In the genomic region with DNA sequence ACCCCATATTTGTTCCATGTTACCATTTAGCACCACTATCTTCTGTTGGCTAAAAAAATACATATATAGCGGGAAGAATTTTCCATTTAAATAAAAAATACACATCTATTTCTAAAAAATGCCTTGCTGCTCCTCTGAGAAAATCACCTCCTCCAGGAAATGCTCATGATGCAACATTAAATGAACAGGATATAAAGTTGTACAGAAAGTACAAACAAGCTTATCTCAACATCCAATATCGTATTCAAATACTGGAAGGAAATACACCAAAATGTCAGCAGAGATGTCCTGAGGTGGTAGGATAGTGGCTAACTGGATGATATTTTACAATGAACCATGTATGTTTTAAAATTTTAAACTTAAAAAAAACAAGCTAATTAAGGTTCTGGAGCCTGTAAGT, we compare ENCODE assay signal across 17 cellular contexts. TPM values are rescaled to one million over a fixed set of nuclear protein-coding genes. Genes with fewer than 3 reads are reported as not detected.
DNase-seq lines count a peak whose midpoint lies in the region; ATAC-seq and TF ChIP-seq lines count a peak whose summit lies in the region.
"Had no signal": no experiment of that assay in that cellular context is flagged by ENCODE, and none has a peak within 500 bp of the region (broad histone marks: within the 10 kb centered on the region; RNA-seq: fewer than 3 reads in every experiment).

No MANE protein-coding gene starts in this region.

- no peaks in the 10 kb centered on the region for H3K9me3 Mint-ChIP-seq in activated CD4-positive, alpha-beta T cell treated with anti-CD3 and anti-CD28 coated beads for 36 hours (ENCODE audit: low read depth)
- H3K9me3 Mint-ChIP-seq in activated CD4-positive, alpha-beta T cell treated with anti-CD3 and anti-CD28 coated beads, Interleukin-2, amount 10 ng/mL, durations not matched to agents 24 days and 14 days, result no peaks in the 10 kb centered on the region
- H3K9me3 Mint-ChIP-seq in chondrocyte (ENCODE audit: low read depth) (no peaks in the 10 kb centered on the region), osteocyte (ENCODE audit: unreplicated experiment) (no peaks in the 10 kb centered on the region)
- H3K9me3 Mint-ChIP-seq: activated T-cell treated with anti-CD3 and anti-CD28 coated beads, Interleukin-2, amount 50 U/mL, for 24 hours had no signal

- POLR2A ChIA-PET in activated CD4-positive, alpha-beta T cell treated with anti-CD3 and anti-CD28 coated beads for 36 hours (lab: Charles Lee), result interaction anchor here (0.6 to 1.1 kb wide), 2 partner anchors 13 to 22 kb away, joined by 3 to 4 read pairs; no protein-coding TSS in a partner anchor
- POLR2A ChIA-PET in PC-9 (lab: Charles Lee; ENCODE audit: unreplicated experiment), result no interaction called here
- POLR2A ChIA-PET in SK-N-SH (lab: Yijun Ruan, JAX), result interaction anchor here (1.1 kb wide), 1 partner anchor 16 kb away, joined by 3 read pairs; no protein-coding TSS in a partner anchor

- no peaks in the 10 kb centered on the region for H3K27me3 Mint-ChIP-seq in activated CD4-positive, alpha-beta T cell treated with anti-CD3 and anti-CD28 coated beads for 36 hours
- H3K27me3 Mint-ChIP-seq in activated CD4-positive, alpha-beta T cell treated with anti-CD3 and anti-CD28 coated beads, Interleukin-2, amount 10 ng/mL, durations not matched to agents 24 days and 14 days, result no peaks in the 10 kb centered on the region
- H3K27me3 Mint-ChIP-seq in chondrocyte (ENCODE audit: low read depth) (no peaks in the 10 kb centered on the region), osteocyte (ENCODE audit: unreplicated experiment) (no peaks in the 10 kb centered on the region)
- H3K27me3 Mint-ChIP-seq: activated T-cell treated with anti-CD3 and anti-CD28 coated beads, Interleukin-2, amount 50 U/mL, for 24 hours had no signal

- H3K9ac ChIP-seq in SK-N-SH, result no peak overlapping the region

- peak overlapping the region; percentile 20 for H3K27ac ChIP-seq in PC-9
- H3K27ac ChIP-seq in SK-N-SH (ENCODE audit: low read depth in 2 of 2, low read length in 1 of 2), result no peak overlapping the region
- H3K27ac ChIP-seq: A549, hepatocyte had no signal

- no peaks in the 10 kb centered on the region; the same call in none of the 2 replicates for H4K20me1 ChIP-seq in PC-9 (ENCODE audit: insufficient read depth)
- peaks cover 87% of the 10 kb centered on the region for H4K20me1 ChIP-seq in SK-N-SH (ENCODE audit: insufficient read depth)

- no peak overlapping the region for H3K4me3 Mint-ChIP-seq in activated CD4-positive, alpha-beta T cell treated with anti-CD3 and anti-CD28 coated beads for 36 hours
- H3K4me3 Mint-ChIP-seq in activated CD4-positive, alpha-beta T cell treated with anti-CD3 and anti-CD28 coated beads, Interleukin-2, amount 10 ng/mL, durations not matched to agents 24 days and 14 days, result no peak overlapping the region
- H3K4me3 Mint-ChIP-seq in chondrocyte (ENCODE audit: unreplicated experiment), result no peak overlapping the region
- no peak overlapping the region for H3K4me3 Mint-ChIP-seq in osteocyte (ENCODE audit: unreplicated experiment)
- H3K4me3 Mint-ChIP-seq: activated T-cell treated with anti-CD3 and anti-CD28 coated beads, Interleukin-2, amount 50 U/mL, for 24 hours had no signal

- TF ChIP-seq EP300 in SK-N-SH (IDR thresholded peaks at IDR 0.05; ENCODE audit: borderline replicate concordance in 1 of 2, low read depth in 1 of 2, low read length in 1 of 2), result no peak

- peaks cover 15% of the 10 kb centered on the region for H3K4me1 ChIP-seq in PC-9 (replicated peaks; ENCODE audit: insufficient read depth)
- H3K4me1 ChIP-seq in SK-N-SH (ENCODE audit: control insufficient read depth in 1 of 2, insufficient read depth in 2 of 2, low read depth in 1 of 2, low read length in 1 of 2), result peaks cover 0 to 5% of the 10 kb centered on the region in 2 experiments; a peak in 1 of 4 replicates

- H3K4me2 ChIP-seq in PC-9 (no peak overlapping the region), SK-N-SH (no peak overlapping the region)
- H3K4me2 ChIP-seq: A549, hepatocyte had no signal

- H3K9me2 ChIP-seq in PC-9 (ENCODE audit: insufficient read depth) (no peaks in the 10 kb centered on the region), SK-N-SH (no peaks in the 10 kb centered on the region)

- no TSS peak for BruUV-seq in PC-9 (replicated peaks; lab: Mats Ljungman, UMichigan)

- ATAC-seq in activated CD4-positive, alpha-beta T cell treated with anti-CD3 and anti-CD28 coated beads for 36 hours, result no peak
- ATAC-seq in GM18502 (IDR thresholded peaks at IDR 0.05; ENCODE audit: poor library complexity, unreplicated experiment), result no peak
- ATAC-seq: A549 had no signal

- peaks cover 46% of the 10 kb centered on the region for H3K36me3 Mint-ChIP-seq in activated CD4-positive, alpha-beta T cell treated with anti-CD3 and anti-CD28 coated beads for 36 hours (ENCODE audit: low read depth)
- H3K36me3 Mint-ChIP-seq in activated CD4-positive, alpha-beta T cell treated with anti-CD3 and anti-CD28 coated beads, Interleukin-2, amount 10 ng/mL, durations not matched to agents 24 days and 14 days (ENCODE audit: low read depth), result peaks cover 22% of the 10 kb centered on the region
- peaks cover 6% of the 10 kb centered on the region for H3K36me3 Mint-ChIP-seq in chondrocyte (ENCODE audit: low read depth)
- peaks cover 10% of the 10 kb centered on the region for H3K36me3 Mint-ChIP-seq in osteocyte (ENCODE audit: unreplicated experiment)

- H3K36me3 ChIP-seq in PC-9 (ENCODE audit: low read depth), result no peaks in the 10 kb centered on the region
- peaks cover 0 to 17% of the 10 kb centered on the region in 2 experiments for H3K36me3 ChIP-seq in SK-N-SH (replicated peaks in 1 of 2; ENCODE audit: control insufficient read depth in 1 of 2, insufficient read depth in 2 of 2, low read length in 1 of 2)
- H3K36me3 ChIP-seq: cardiac muscle cell, thyroid gland had no signal

- DNase-seq in activated CD4-positive, alpha-beta T cell treated with anti-CD3 and anti-CD28 coated beads for 36 hours, result no peak
- DNase-seq in activated CD4-positive, alpha-beta T cell treated with anti-CD3 and anti-CD28 coated beads, Interleukin-2, amount 10 ng/mL, durations not matched to agents 24 days and 14 days, result no peak
- DNase-seq in PC-9 (no peak), chondrocyte (ENCODE audit: low spot score) (no peak), osteocyte (ENCODE audit: extremely low spot score, unreplicated experiment) (no peak), C1 segment of cervical spinal cord (lab: John Stamatoyannopoulos, UW) (no peak), SK-N-SH (no peak)
- DNase-seq: activated T-cell treated with anti-CD3 and anti-CD28 coated beads, Interleukin-2, amount 50 U/mL, for 24 hours; DMS153; NCI-H187 treated with DMSO at 0.1 percent for 48 hours; NCI-H774; thyroid gland had no signal

- TF ChIP-seq CTCF in PC-9 (conservative IDR thresholded peaks at IDR 0.05) (no peak), chondrocyte (IDR thresholded peaks at IDR 0.05) (no peak), osteocyte (IDR thresholded peaks at IDR 0.05) (no peak), SK-N-SH (IDR thresholded peaks at IDR 0.05) (no peak)

- CTCF ChIA-PET in activated CD4-positive, alpha-beta T cell treated with anti-CD3 and anti-CD28 coated beads for 36 hours (lab: Charles Lee), result interaction anchor here (1.0 to 2.1 kb wide), 6 partner anchors 8 to 66 kb away, joined by 3 to 6 read pairs (median 4); no protein-coding TSS in a partner anchor
- CTCF ChIA-PET in PC-9 (lab: Charles Lee), result no interaction called here
- CTCF ChIA-PET in SK-N-SH (lab: Yijun Ruan, JAX), result interaction anchor here (0.6 to 2.7 kb wide), 4 partner anchors 12 to 102 kb away, joined by 3 to 8 read pairs (median 5); partner anchors contain the start of gene RGS9

- H3K4me3 ChIP-seq in PC-9 (no peak overlapping the region), SK-N-SH (ENCODE audit: low read depth in 2 of 2, low read length in 1 of 2) (no peak overlapping the region)
- H3K4me3 ChIP-seq: A549, cardiac muscle cell, hepatocyte, skin epidermis, thyroid gland had no signal

- H3K79me2 ChIP-seq in PC-9 (ENCODE audit: low read depth) (peaks cover 93% of the 10 kb centered on the region), SK-N-SH (ENCODE audit: insufficient read depth) (peaks cover 100% of the 10 kb centered on the region)

- H3K27me3 ChIP-seq in PC-9 (ENCODE audit: insufficient read depth, low read depth) (no peaks in the 10 kb centered on the region), SK-N-SH (ENCODE audit: insufficient read depth) (no peaks in the 10 kb centered on the region)
- H3K27me3 ChIP-seq: cardiac muscle cell, hepatocyte, thyroid gland had no signal

- H3F3A ChIP-seq in PC-9 (ENCODE audit: insufficient read depth, low read depth) (peaks cover 16% of the 10 kb centered on the region; the same call in 1 of the 2 replicates), SK-N-SH (replicated peaks; ENCODE audit: insufficient read depth) (peaks cover 13% of the 10 kb centered on the region)

- 96% methylated on average over 2 of the region's 2 CpGs for WGBS in SK-N-SH (ENCODE audit: low lambda C conversion rate)

- H3K9me3 ChIP-seq in PC-9 (ENCODE audit: insufficient read depth, low read depth) (no peaks in the 10 kb centered on the region), SK-N-SH (no peaks in the 10 kb centered on the region)
- H3K9me3 ChIP-seq: A549, thyroid gland had no signal

- H2AFZ ChIP-seq in PC-9 (no peak overlapping the region), SK-N-SH (ENCODE audit: low read depth) (no peak overlapping the region)
- H2AFZ ChIP-seq: hepatocyte had no signal

- TF ChIP-seq RAD21 in SK-N-SH (IDR thresholded peaks at IDR 0.05; ENCODE audit: low read length), result no peak

- H3K27ac Mint-ChIP-seq in activated CD4-positive, alpha-beta T cell treated with anti-CD3 and anti-CD28 coated beads for 36 hours, result peak overlapping the region; percentile 83
- H3K27ac Mint-ChIP-seq in activated CD4-positive, alpha-beta T cell treated with anti-CD3 and anti-CD28 coated beads, Interleukin-2, amount 10 ng/mL, durations not matched to agents 24 days and 14 days, result no peak overlapping the region
- peak overlapping the region; percentile 10 for H3K27ac Mint-ChIP-seq in chondrocyte (ENCODE audit: unreplicated experiment)
- H3K27ac Mint-ChIP-seq in osteocyte (ENCODE audit: unreplicated experiment), result peak overlapping the region; percentile 31

- intact Hi-C loops in activated CD4-positive, alpha-beta T cell treated with anti-CD3 and anti-CD28 coated beads for 36 hours (cut with DNase I, micrococcal nuclease), result no loop called here
- intact Hi-C loops in activated CD4-positive, alpha-beta T cell treated with anti-CD3 and anti-CD28 coated beads, Interleukin-2, amount 10 ng/mL, durations not matched to agents 24 days and 14 days (cut with micrococcal nuclease), result no loop called here
- intact Hi-C loops in PC-9 (cut with micrococcal nuclease; ENCODE audit: unreplicated experiment), result no loop called here

- peaks cover 69% of the 10 kb centered on the region for H3K4me1 Mint-ChIP-seq in activated CD4-positive, alpha-beta T cell treated with anti-CD3 and anti-CD28 coated beads for 36 hours
- H3K4me1 Mint-ChIP-seq in activated CD4-positive, alpha-beta T cell treated with anti-CD3 and anti-CD28 coated beads, Interleukin-2, amount 10 ng/mL, durations not matched to agents 24 days and 14 days, result peaks cover 47% of the 10 kb centered on the region
- H3K4me1 Mint-ChIP-seq in chondrocyte (ENCODE audit: low read depth), result peaks cover 38% of the 10 kb centered on the region
- H3K4me1 Mint-ChIP-seq in osteocyte (ENCODE audit: unreplicated experiment), result peaks cover 36% of the 10 kb centered on the region

RNA-seq across cellular contexts. Expression of gene GNA13, which starts 21.3 kb away (rescaled TPM):
- total RNA-seq in activated CD4-positive, alpha-beta T cell treated with anti-CD3 and anti-CD28 coated beads for 36 hours, result 10 to 100 TPM; 45.9 to 47.3 TPM
- 51.1 and 52.3 TPM in 2 replicates for total RNA-seq in activated CD4-positive, alpha-beta T cell treated with anti-CD3 and anti-CD28 coated beads, Interleukin-2, amount 10 ng/mL, durations not matched to agents 24 days and 14 days
- total RNA-seq in PC-9 (2021) (26.2 and 29.7 TPM in 2 replicates), chondrocyte (44.5 to 63.9 TPM (median 61.9 TPM) in 3 replicates), osteocyte (54.7 and 55.9 TPM in 2 replicates)
- 14.5 and 19.0 TPM in 2 replicates for polyA plus RNA-seq in SK-N-SH (2012; rRNA removed)
- polyA plus RNA-seq in SK-N-SH (2012; cell fraction: cytosol; rRNA removed), result 23.4 and 24.8 TPM in 2 replicates
- polyA plus RNA-seq in SK-N-SH (2012; cell fraction: nucleus; rRNA removed), result 6.3 and 13.2 TPM in 2 replicates
